15 cellular contexts compared by ENCODE assay signal in genomic region chr4:2691952-2692435, GRCh38.
DNase-seq lines count a peak whose midpoint lies in the region; ATAC-seq, FAIRE-seq and TF ChIP-seq lines count a peak whose summit lies in the region.
"Had no signal": no experiment of that assay in that cellular context is flagged by ENCODE, and none has a peak within 500 bp of the region (broad histone marks: within the 10 kb centered on the region; RNA-seq: fewer than 3 reads in every experiment).

No MANE protein-coding gene starts in this region.

- H3K9me3 ChIP-seq in Karpas-422 (ENCODE audit: low read length), result no peaks in the 10 kb centered on the region
- no peaks in the 10 kb centered on the region for H3K9me3 ChIP-seq in GM12878 (replicated peaks; ENCODE audit: control insufficient read depth, insufficient read depth, low read length)

- H3K27ac ChIP-seq in Karpas-422 (ENCODE audit: low read length) (peak overlapping the region; percentile 98), GM12878 (ENCODE audit: control insufficient read depth, insufficient read depth) (peak overlapping the region; percentile 69)

- peaks cover 11% of the 10 kb centered on the region for H3K79me2 ChIP-seq in Karpas-422 (ENCODE audit: low read length)
- H3K79me2 ChIP-seq in GM12878 (ENCODE audit: control insufficient read depth, insufficient read depth, low read length), result no peaks in the 10 kb centered on the region; the same call in 1 of the 2 replicates

- no peak for TF ChIP-seq CTCF in activated CD8-positive, alpha-beta T cell treated with anti-CD3 and anti-CD28 coated beads for 36 hours (IDR thresholded peaks at IDR 0.05)
- TF ChIP-seq CTCF in GM12878 (IDR thresholded peaks at IDR 0.05 in 2 of 3, conservative IDR thresholded peaks at IDR 0.05 in 1 of 3; ENCODE audit: control insufficient read depth in 2 of 3, extremely low read depth in 1 of 3, insufficient read depth in 1 of 3, low read depth in 3 of 3, low read length in 3 of 3), result no peak

- no peak for TF ChIP-seq EP300 in GM12878 (IDR thresholded peaks at IDR 0.05; ENCODE audit: borderline replicate concordance in 1 of 2, control insufficient read depth in 1 of 2, low read depth in 2 of 2, low read length in 2 of 2)

- no peak overlapping the region for H3K9ac ChIP-seq in Karpas-422 (ENCODE audit: low read length)
- no peak overlapping the region; the same call in 1 of the 2 replicates for H3K9ac ChIP-seq in GM12878 (ENCODE audit: control insufficient read depth, insufficient read depth, low read length)

- H3K27ac Mint-ChIP-seq in activated CD8-positive, alpha-beta T cell treated with anti-CD3 and anti-CD28 coated beads for 36 hours, result peak overlapping the region; percentile 89
- no peak overlapping the region for H3K27ac Mint-ChIP-seq in activated CD8-positive, alpha-beta T cell treated with anti-CD3 and anti-CD28 coated beads, Interleukin-2, amount 10 ng/mL, durations not matched to agents 7 days and 5 days
- H3K27ac Mint-ChIP-seq: activated naive CD8-positive, alpha-beta T cell treated with anti-CD3 and anti-CD28 coated beads, Interleukin-2, amount 10 ng/mL, durations not matched to agents 7 days and 5 days had no signal

- no peaks in the 10 kb centered on the region for H4K20me1 ChIP-seq in Karpas-422 (ENCODE audit: insufficient read depth, low read depth, low read length)
- no peaks in the 10 kb centered on the region for H4K20me1 ChIP-seq in GM12878 (ENCODE audit: control insufficient read depth, insufficient read depth)

- RAD21 ChIA-PET in GM12878 (lab: Charles Lee; ENCODE audit: unreplicated experiment), result interaction anchor here (0.6 to 4.1 kb wide), 4 partner anchors 55 to 156 kb away, joined by 3 to 25 read pairs (median 9); partner anchors contain the start of gene FAM193A

- in situ Hi-C loops in GM12878 (cut with MboI), result no loop called here

- no peak overlapping the region for H3K4me3 ChIP-seq in Karpas-422 (ENCODE audit: low read length)
- H3K4me3 ChIP-seq in GM12878, result no peak overlapping the region

- peaks cover 86% of the 10 kb centered on the region for H3K4me1 ChIP-seq in Karpas-422 (ENCODE audit: low read length)
- peaks cover 50% of the 10 kb centered on the region for H3K4me1 ChIP-seq in GM12878 (ENCODE audit: control insufficient read depth, insufficient read depth, low read length)

- H3K4me3 Mint-ChIP-seq in activated CD8-positive, alpha-beta T cell treated with anti-CD3 and anti-CD28 coated beads for 36 hours, result no peak overlapping the region
- no peak overlapping the region for H3K4me3 Mint-ChIP-seq in activated CD8-positive, alpha-beta T cell treated with anti-CD3 and anti-CD28 coated beads, Interleukin-2, amount 10 ng/mL, durations not matched to agents 7 days and 5 days
- H3K4me3 Mint-ChIP-seq: activated naive CD8-positive, alpha-beta T cell treated with anti-CD3 and anti-CD28 coated beads, Interleukin-2, amount 10 ng/mL, durations not matched to agents 7 days and 5 days had no signal

- SMC1A ChIA-PET in GM12878 (lab: Charles Lee; ENCODE audit: uncharacterized antibody, unreplicated experiment), result interaction anchor here (0.8 to 4.0 kb wide), 6 partner anchors 13 to 138 kb away, joined by 3 to 23 read pairs (median 4); no protein-coding TSS in a partner anchor

- BruUV-seq in GM12878 (replicated peaks; lab: Mats Ljungman, UMichigan), result no TSS peak

- TF ChIP-seq RAD21 in GM12878 (IDR thresholded peaks at IDR 0.05; ENCODE audit: insufficient read depth, low read depth, low read length), result no peak

- no peaks in the 10 kb centered on the region for H3K9me2 ChIP-seq in Karpas-422 (replicated peaks; ENCODE audit: insufficient read depth, low read length)

- WGBS in GM12878 (ENCODE audit: insufficient coverage, insufficient replicate concordance, low lambda C conversion rate, missing lambda C conversion rate), result 5% methylated on average over 7 of the region's 7 CpGs

- POLR2A ChIA-PET in activated CD8-positive, alpha-beta T cell treated with anti-CD3 and anti-CD28 coated beads for 36 hours (lab: Charles Lee), result interaction anchor here (1.1 kb wide), 2 partner anchors 9 to 54 kb away, joined by 3 read pairs; no protein-coding TSS in a partner anchor
- POLR2A ChIA-PET in activated CD8-positive, alpha-beta T cell treated with anti-CD3 and anti-CD28 coated beads, Interleukin-2, amount 10 ng/mL, durations not matched to agents 7 days and 5 days (lab: Charles Lee), result no interaction called here
- POLR2A ChIA-PET in GM12878 (lab: Charles Lee), result interaction anchor here (3.5 kb wide), 1 partner anchor 55 kb away, joined by 16 read pairs; no protein-coding TSS in a partner anchor

- DNase-seq in activated CD8-positive, alpha-beta T cell treated with anti-CD3 and anti-CD28 coated beads for 36 hours, result peak; percentile 61
- DNase-seq in activated CD8-positive, alpha-beta T cell treated with anti-CD3 and anti-CD28 coated beads, Interleukin-2, amount 10 ng/mL, durations not matched to agents 7 days and 5 days, result no peak
- no peak for DNase-seq in Karpas-422
- peak; percentile 28 for DNase-seq in GM12878 (ENCODE audit: low read depth, low spot score)
- peak; percentile 49 for DNase-seq in stimulated activated CD8-positive, alpha-beta memory T cell treated with anti-CD3 and anti-CD28 coated beads, Interleukin-4, amount 100 ng/mL, for 48 hours
- no peak for DNase-seq in NCI-H82 (lab: John Stamatoyannopoulos, UW)
- DNase-seq: activated naive CD8-positive, alpha-beta T cell treated with anti-CD3 and anti-CD28 coated beads, Interleukin-2, amount 10 ng/mL, durations not matched to agents 7 days and 5 days; kidney; NCI-H1105 treated with DMSO at 0.1 percent for 48 hours; nucleus accumbens; RPMI8226; substantia nigra; SW 1271 had no signal

- no peaks in the 10 kb centered on the region for H3K27me3 Mint-ChIP-seq in activated CD8-positive, alpha-beta T cell treated with anti-CD3 and anti-CD28 coated beads for 36 hours
- H3K27me3 Mint-ChIP-seq in activated CD8-positive, alpha-beta T cell treated with anti-CD3 and anti-CD28 coated beads, Interleukin-2, amount 10 ng/mL, durations not matched to agents 7 days and 5 days (ENCODE audit: low read depth), result no peaks in the 10 kb centered on the region
- H3K27me3 Mint-ChIP-seq: activated naive CD8-positive, alpha-beta T cell treated with anti-CD3 and anti-CD28 coated beads, Interleukin-2, amount 10 ng/mL, durations not matched to agents 7 days and 5 days had no signal

- ATAC-seq in activated CD8-positive, alpha-beta T cell treated with anti-CD3 and anti-CD28 coated beads for 36 hours, result peak; percentile 76
- ATAC-seq in activated CD8-positive, alpha-beta T cell treated with anti-CD3 and anti-CD28 coated beads, Interleukin-2, amount 10 ng/mL, durations not matched to agents 7 days and 5 days, result no peak
- ATAC-seq in GM12878 (peak; percentile 41), HG03354 (IDR thresholded peaks at IDR 0.05; ENCODE audit: poor library complexity, severe bottlenecking, unreplicated experiment) (no peak), HG02840 (IDR thresholded peaks at IDR 0.05; ENCODE audit: low FRiP score, unreplicated experiment) (no peak)

- TF ChIP-seq POLR2A in GM12878 (IDR thresholded peaks at IDR 0.05; ENCODE audit: low read depth, low read length), result no peak

- H3K27me3 ChIP-seq in Karpas-422 (ENCODE audit: low read length), result no peaks in the 10 kb centered on the region
- H3K27me3 ChIP-seq in GM12878 (replicated peaks in 1 of 2; ENCODE audit: control insufficient read depth in 2 of 2, insufficient read depth in 2 of 2, low read length in 1 of 2), result no peaks in the 10 kb centered on the region

- intact Hi-C loops in activated CD8-positive, alpha-beta T cell treated with anti-CD3 and anti-CD28 coated beads for 36 hours (cut with micrococcal nuclease), result no loop called here
- intact Hi-C loops in GM12878 (cut with micrococcal nuclease; ENCODE audit: unreplicated experiment), result loop anchor here (1.0 kb wide), 1 partner anchor 54 kb away; no protein-coding TSS in a partner anchor

- H2AFZ ChIP-seq in Karpas-422 (ENCODE audit: low read length), result no peak overlapping the region
- no peak overlapping the region for H2AFZ ChIP-seq in GM12878 (ENCODE audit: control insufficient read depth, low read depth, low read length)

- H3K36me3 Mint-ChIP-seq in activated CD8-positive, alpha-beta T cell treated with anti-CD3 and anti-CD28 coated beads for 36 hours (ENCODE audit: low read depth), result peaks cover 60% of the 10 kb centered on the region
- peaks cover 56% of the 10 kb centered on the region for H3K36me3 Mint-ChIP-seq in activated CD8-positive, alpha-beta T cell treated with anti-CD3 and anti-CD28 coated beads, Interleukin-2, amount 10 ng/mL, durations not matched to agents 7 days and 5 days (ENCODE audit: low read depth)

- CTCF ChIA-PET in activated CD8-positive, alpha-beta T cell treated with anti-CD3 and anti-CD28 coated beads for 36 hours (lab: Charles Lee), result interaction anchor here (1.0 to 1.8 kb wide), 3 partner anchors 9 to 472 kb away, joined by 3 to 4 read pairs (median 3); no protein-coding TSS in a partner anchor
- CTCF ChIA-PET in activated CD8-positive, alpha-beta T cell treated with anti-CD3 and anti-CD28 coated beads, Interleukin-2, amount 10 ng/mL, durations not matched to agents 7 days and 5 days (lab: Charles Lee), result no interaction called here
- CTCF ChIA-PET in GM12878 (lab: Yijun Ruan, JAX), result interaction anchor here (0.7 to 2.0 kb wide), 3 partner anchors 9 to 93 kb away, joined by 4 to 5 read pairs (median 4); no protein-coding TSS in a partner anchor

- no peak for FAIRE-seq in GM12878 (lab: Jason Lieb, UNC)
- FAIRE-seq: kidney had no signal

- H3K4me2 ChIP-seq in Karpas-422 (ENCODE audit: low read depth, low read length, poor library complexity, severe bottlenecking) (no peak overlapping the region), GM12878 (ENCODE audit: control insufficient read depth, insufficient read depth) (peak overlapping the region; percentile 46)

- H3K36me3 ChIP-seq in Karpas-422 (ENCODE audit: insufficient read depth, low read length) (peaks cover 10% of the 10 kb centered on the region), GM12878 (ENCODE audit: control insufficient read depth in 2 of 2, insufficient read depth in 2 of 2, low read length in 1 of 2) (peaks cover 26% of the 10 kb centered on the region in 2 experiments)

- H3K4me1 Mint-ChIP-seq in activated CD8-positive, alpha-beta T cell treated with anti-CD3 and anti-CD28 coated beads for 36 hours (ENCODE audit: low read depth), result peaks cover 33% of the 10 kb centered on the region
- peaks cover 12% of the 10 kb centered on the region for H3K4me1 Mint-ChIP-seq in activated CD8-positive, alpha-beta T cell treated with anti-CD3 and anti-CD28 coated beads, Interleukin-2, amount 10 ng/mL, durations not matched to agents 7 days and 5 days (ENCODE audit: low read depth)

- H3K9me3 Mint-ChIP-seq in activated CD8-positive, alpha-beta T cell treated with anti-CD3 and anti-CD28 coated beads for 36 hours, result no peaks in the 10 kb centered on the region
- H3K9me3 Mint-ChIP-seq in activated CD8-positive, alpha-beta T cell treated with anti-CD3 and anti-CD28 coated beads, Interleukin-2, amount 10 ng/mL, durations not matched to agents 7 days and 5 days (ENCODE audit: insufficient read depth), result no peaks in the 10 kb centered on the region
- H3K9me3 Mint-ChIP-seq: activated naive CD8-positive, alpha-beta T cell treated with anti-CD3 and anti-CD28 coated beads, Interleukin-2, amount 10 ng/mL, durations not matched to agents 7 days and 5 days had no signal

TF ChIP-seq in GM12878, 131 proteins besides CTCF, POLR2A, EP300 and RAD21 (continues in another document):
- 0 out of 2 replicates have a peak, but pooled peaks have one; percentile 12 for TF ChIP-seq JUNB (IDR thresholded peaks at IDR 0.05)

Comparison
In these comparisons a context has a peak if more than half of its experiments do, and no peak if none do; other contexts are left out.
1. ATAC-seq: peak in activated CD8-positive, alpha-beta T cell treated with anti-CD3 and anti-CD28 coated beads for 36 hours (single experiment) and GM12878 (single experiment); none in activated CD8-positive, alpha-beta T cell treated with anti-CD3 and anti-CD28 coated beads, Interleukin-2, amount 10 ng/mL, durations not matched to agents 7 days and 5 days (single experiment), HG03354 (single experiment) and HG02840 (single experiment).
2. DNase-seq: peak in activated CD8-positive, alpha-beta T cell treated with anti-CD3 and anti-CD28 coated beads for 36 hours (single experiment), GM12878 (single experiment) and stimulated activated CD8-positive, alpha-beta memory T cell treated with anti-CD3 and anti-CD28 coated beads, Interleukin-4, amount 100 ng/mL, for 48 hours (single experiment); none in activated CD8-positive, alpha-beta T cell treated with anti-CD3 and anti-CD28 coated beads, Interleukin-2, amount 10 ng/mL, durations not matched to agents 7 days and 5 days (single experiment), Karpas-422 (single experiment) and NCI-H82 (single experiment).